Comparison of ENCODE assay signal across 1 cellular context in the genomic region with DNA sequence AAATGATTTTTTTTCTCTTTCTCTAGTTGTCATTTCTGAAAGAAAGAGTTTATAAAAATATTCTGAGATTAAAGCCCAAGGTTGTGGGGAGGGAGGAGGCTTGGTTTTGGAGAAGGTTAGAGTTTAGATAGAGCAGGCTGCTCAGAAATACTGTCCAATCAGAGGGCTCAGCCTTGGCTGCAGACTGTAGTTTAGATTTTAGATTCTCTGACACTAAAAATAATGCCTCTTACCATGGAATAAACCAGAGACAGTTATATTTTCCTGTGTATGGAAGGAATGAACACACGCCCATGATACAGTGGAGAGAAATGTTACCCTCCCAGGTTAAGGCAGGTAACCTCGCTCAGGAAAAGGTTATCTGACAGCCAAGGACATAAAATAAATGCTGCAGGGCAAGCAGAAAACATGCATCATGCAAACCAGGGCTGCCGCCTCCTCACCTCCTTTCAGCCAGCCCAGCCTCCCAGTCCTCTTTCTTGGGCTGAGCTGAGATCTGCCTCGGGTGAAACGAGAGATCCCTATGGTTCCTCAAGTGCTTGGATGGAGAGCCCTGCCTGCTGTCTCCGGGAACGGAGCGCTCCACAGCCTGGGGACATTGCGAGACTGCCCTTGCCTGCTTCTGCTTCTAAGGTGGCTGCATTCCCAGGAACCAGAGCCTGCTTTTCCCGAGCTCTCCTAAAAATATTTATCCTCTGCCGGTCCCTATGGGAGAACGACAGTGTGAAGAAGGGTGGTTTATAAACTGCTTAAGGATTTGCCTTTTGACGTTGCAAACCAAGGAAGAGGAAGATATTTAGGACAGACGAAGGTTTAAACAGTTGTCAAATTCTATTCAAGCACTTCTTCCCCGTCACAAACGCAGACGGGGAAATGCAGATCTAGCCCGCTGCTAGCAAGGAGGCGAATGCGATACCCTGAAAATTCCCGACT.
TF ChIP-seq lines count a peak whose summit lies in the region.

No MANE protein-coding gene starts in this region.

TF ChIP-seq in H1, 55 proteins besides CTCF, POLR2A, EP300 and RAD21:
- peak; percentile 34 for TF ChIP-seq SAP30 (IDR thresholded peaks at IDR 0.05; ENCODE audit: insufficient read depth, insufficient replicate concordance, low read length)
- TF ChIP-seq EZH2 (IDR thresholded peaks at IDR 0.05; ENCODE audit: low read depth, low read length, severe bottlenecking), result no peak
- no peak for TF ChIP-seq CBX8 (IDR thresholded peaks at IDR 0.05; ENCODE audit: borderline replicate concordance, low read depth, low read length)
- TF ChIP-seq ATF2 (IDR thresholded peaks at IDR 0.05; ENCODE audit: low read length), result no peak
- TF ChIP-seq HDAC6 (IDR thresholded peaks at IDR 0.05; ENCODE audit: low read depth, low read length), result no peak
